ENCODE assay signal across 10 cellular contexts in genomic region chr1:22048351-22049192, GRCh38. TPM values are rescaled to one million over a fixed set of nuclear protein-coding genes. Genes with fewer than 3 reads are reported as not detected.
DNase-seq lines count a peak whose midpoint lies in the region; ATAC-seq and TF ChIP-seq lines count a peak whose summit lies in the region.
"Had no signal": no experiment of that assay in that cellular context is flagged by ENCODE, and none has a peak within 500 bp of the region (broad histone marks: within the 10 kb centered on the region; RNA-seq: fewer than 3 reads in every experiment).

No MANE protein-coding gene starts in this region.

- H3K27ac ChIP-seq in SJCRH30: no peak overlapping the region
- H3K27ac ChIP-seq in esophagus (ENCODE audit: low read depth in 2 of 2, low read length in 1 of 2): peak overlapping the region; percentile 80 to 91
- H3K27ac ChIP-seq: left ventricle myocardium inferior had no signal

- H3K27me3 ChIP-seq in SJCRH30 (no peaks in the 10 kb centered on the region), esophagus (ENCODE audit: control insufficient read depth in 1 of 2, insufficient read depth in 2 of 2, low read length in 2 of 2) (no peaks in the 10 kb centered on the region)

- TF ChIP-seq CTCF in chondrocyte (IDR thresholded peaks at IDR 0.05) (no peak), GM20000 (IDR thresholded peaks at IDR 0.05; ENCODE audit: extremely low read depth, missing control alignments) (no peak)

- no peak overlapping the region for H3K4me3 ChIP-seq in SJCRH30
- no peak overlapping the region for H3K4me3 ChIP-seq in esophagus (ENCODE audit: low read depth in 1 of 2, low read length in 2 of 2)
- H3K4me3 ChIP-seq: left ventricle myocardium inferior had no signal

- ATAC-seq in activated CD4-positive, alpha-beta T cell treated with anti-CD3 and anti-CD28 coated beads for 36 hours: peak; percentile 65

- intact Hi-C loops in activated CD4-positive, alpha-beta T cell treated with anti-CD3 and anti-CD28 coated beads for 36 hours (cut with DNase I, micrococcal nuclease): loop anchor here in 1 of 2 experiments (1.0 kb wide), 2 partner anchors 8 to 23 kb away; no protein-coding TSS in a partner anchor

- no peaks in the 10 kb centered on the region for H3K9me3 ChIP-seq in SJCRH30 (replicated peaks)
- no peaks in the 10 kb centered on the region for H3K9me3 ChIP-seq in esophagus (ENCODE audit: control insufficient read depth in 2 of 2, insufficient read depth in 1 of 2, low read depth in 1 of 2, low read length in 1 of 2)

- peak; percentile 74 for DNase-seq in activated CD4-positive, alpha-beta T cell treated with anti-CD3 and anti-CD28 coated beads for 36 hours
- no peak for DNase-seq in activated CD4-positive, alpha-beta T cell treated with anti-CD3 and anti-CD28 coated beads for 1 hour
- peak; percentile 44 to 65 for DNase-seq in SJCRH30
- DNase-seq in stimulated activated CD4-positive, alpha-beta T cell treated with anti-CD3 and anti-CD28 coated beads, TNF-alpha, amount 100 ng/mL, for 24 hours (ENCODE audit: low read depth in 3 of 3): peak; percentile 13 to 46 (median 37)
- no peak for DNase-seq in chondrocyte (ENCODE audit: low spot score)
- no peak for DNase-seq in GM20000 (ENCODE audit: low spot score)
- no peak for DNase-seq in NCI-H2227 treated with DMSO at 0.1 percent for 48 hours (lab: John Stamatoyannopoulos, UW)
- DNase-seq: AML-193, left ventricle myocardium inferior had no signal

- CTCF ChIA-PET in activated CD4-positive, alpha-beta T cell treated with anti-CD3 and anti-CD28 coated beads for 36 hours (lab: Charles Lee): interaction anchor here (0.7 to 4.2 kb wide), 4 partner anchors 9 to 91 kb away, joined by 3 to 35 read pairs (median 3); no protein-coding TSS in a partner anchor

- 73% methylated on average over 8 of the region's 8 CpGs for WGBS in esophagus, 2 donors

- POLR2A ChIA-PET in activated CD4-positive, alpha-beta T cell treated with anti-CD3 and anti-CD28 coated beads for 36 hours (lab: Charles Lee): interaction anchor here (1.6 kb wide), 1 partner anchor 23 kb away, joined by 6 read pairs; no protein-coding TSS in a partner anchor

- H3K4me1 ChIP-seq in SJCRH30: peaks cover 9% of the 10 kb centered on the region
- peaks cover 0 to 5% of the 10 kb centered on the region in 2 donors for H3K4me1 ChIP-seq in esophagus (ENCODE audit: control insufficient read depth in 2 of 2, insufficient read depth in 2 of 2, low read length in 1 of 2)

- peak overlapping the region; percentile 94 for H3K27ac Mint-ChIP-seq in activated CD4-positive, alpha-beta T cell treated with anti-CD3 and anti-CD28 coated beads for 36 hours
- H3K27ac Mint-ChIP-seq in chondrocyte (ENCODE audit: unreplicated experiment): no peak overlapping the region

- no peaks in the 10 kb centered on the region for H3K27me3 Mint-ChIP-seq in activated CD4-positive, alpha-beta T cell treated with anti-CD3 and anti-CD28 coated beads for 36 hours
- H3K27me3 Mint-ChIP-seq in chondrocyte (ENCODE audit: low read depth): no peaks in the 10 kb centered on the region

- peaks cover 4% of the 10 kb centered on the region for H3K9me3 Mint-ChIP-seq in activated CD4-positive, alpha-beta T cell treated with anti-CD3 and anti-CD28 coated beads for 36 hours (ENCODE audit: low read depth)
- peaks cover 4% of the 10 kb centered on the region for H3K9me3 Mint-ChIP-seq in chondrocyte (ENCODE audit: low read depth)

- peaks cover 4% of the 10 kb centered on the region for H3K36me3 Mint-ChIP-seq in activated CD4-positive, alpha-beta T cell treated with anti-CD3 and anti-CD28 coated beads for 36 hours (ENCODE audit: low read depth)
- no peaks in the 10 kb centered on the region for H3K36me3 Mint-ChIP-seq in chondrocyte (ENCODE audit: low read depth)

- peak overlapping the region; percentile 41 for H3K4me3 Mint-ChIP-seq in activated CD4-positive, alpha-beta T cell treated with anti-CD3 and anti-CD28 coated beads for 36 hours
- H3K4me3 Mint-ChIP-seq in chondrocyte (ENCODE audit: unreplicated experiment): no peak overlapping the region

- no peaks in the 10 kb centered on the region for H3K36me3 ChIP-seq in SJCRH30
- no peaks in the 10 kb centered on the region for H3K36me3 ChIP-seq in esophagus (ENCODE audit: control insufficient read depth in 2 of 2, insufficient read depth in 2 of 2, low read length in 1 of 2)
- H3K36me3 ChIP-seq: left ventricle myocardium inferior had no signal

- H3K4me1 Mint-ChIP-seq in activated CD4-positive, alpha-beta T cell treated with anti-CD3 and anti-CD28 coated beads for 36 hours: peaks cover 48% of the 10 kb centered on the region
- H3K4me1 Mint-ChIP-seq in chondrocyte (ENCODE audit: low read depth): peaks cover 14% of the 10 kb centered on the region

RNA-seq across cellular contexts. Expression of gene CDC42, which starts 3.9 kb away (rescaled TPM):
- 100 to 1,000 TPM; 298 to 339 TPM for total RNA-seq in activated CD4-positive, alpha-beta T cell treated with anti-CD3 and anti-CD28 coated beads for 36 hours
- total RNA-seq in SJCRH30 (2014; rRNA removed; shearing (Covaris generic)): 335 and 336 TPM in 2 replicates
- 100 to 1,000 TPM; 100 to 138 TPM for polyA plus RNA-seq in esophagus
- 250 to 272 TPM (median 259 TPM) in 3 replicates for total RNA-seq in chondrocyte

RNA-seq across cellular contexts. Expression of gene CELA3A, which starts 47.1 kb away (rescaled TPM):
- not detected for total RNA-seq in activated CD4-positive, alpha-beta T cell treated with anti-CD3 and anti-CD28 coated beads for 36 hours
- 0.32 TPM in 1 of 2 replicates, not detected in the other for total RNA-seq in SJCRH30 (2014; rRNA removed; shearing (Covaris generic))
- polyA plus RNA-seq in esophagus: 1 to 10 TPM in 1 of 2 donors, under 1 TPM in 1; 0.47 to 2.6 TPM
- total RNA-seq in chondrocyte: not detected in 3 replicates
- total RNA-seq: left ventricle myocardium inferior had no signal

Comparison
In these comparisons a context has a peak if more than half of its experiments do, and no peak if none do; other contexts are left out.
1. DNase-seq: peak in activated CD4-positive, alpha-beta T cell treated with anti-CD3 and anti-CD28 coated beads for 36 hours (single experiment), SJCRH30 (2 of 2) and stimulated activated CD4-positive, alpha-beta T cell treated with anti-CD3 and anti-CD28 coated beads, TNF-alpha, amount 100 ng/mL, for 24 hours (3 of 3); none in activated CD4-positive, alpha-beta T cell treated with anti-CD3 and anti-CD28 coated beads for 1 hour (single experiment), chondrocyte (single experiment), GM20000 (single experiment) and NCI-H2227 treated with DMSO at 0.1 percent for 48 hours (single experiment).